In the genomic region with DNA sequence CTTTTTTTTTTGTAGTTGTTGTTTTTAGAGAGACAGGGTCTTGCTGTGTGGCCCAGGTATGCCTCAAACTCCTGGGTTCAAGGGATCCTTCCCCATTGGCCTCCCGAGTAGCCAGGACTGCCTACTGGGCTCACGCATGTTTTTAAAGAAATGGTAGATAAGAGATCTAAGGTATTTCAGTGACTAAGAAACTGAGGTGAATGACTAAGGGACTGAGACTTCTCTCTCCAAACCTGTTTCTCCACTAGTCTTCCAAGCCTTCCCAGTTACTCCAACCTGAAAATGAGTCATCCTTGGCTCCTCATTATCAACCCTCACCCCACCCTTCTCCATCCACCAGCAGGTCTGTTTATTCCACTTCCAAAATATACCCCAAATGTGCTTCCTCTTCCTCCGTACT, we compare ENCODE assay signal across 2 cellular contexts. TPM values are rescaled to one million over a fixed set of nuclear protein-coding genes. Genes with fewer than 3 reads are reported as not detected.
"Had no signal": no experiment of that assay in that cellular context is flagged by ENCODE, and none has a peak within 500 bp of the region (broad histone marks: within the 10 kb centered on the region; RNA-seq: fewer than 3 reads in every experiment).

No MANE protein-coding gene starts in this region.

RNA-seq across cellular contexts. Expression of a gene that starts 4.6 kb away (rescaled TPM):
- total RNA-seq: left lobe of liver; natural killer cell treated with Interleukin-12 subunit alpha and Interleukin-12 subunit beta and Interleukin-15 and Interleukin-18, amount 100 ng/mL, for 72 hours had no signal
